ENCODE assay signal across 19 cellular contexts in the genomic region with DNA sequence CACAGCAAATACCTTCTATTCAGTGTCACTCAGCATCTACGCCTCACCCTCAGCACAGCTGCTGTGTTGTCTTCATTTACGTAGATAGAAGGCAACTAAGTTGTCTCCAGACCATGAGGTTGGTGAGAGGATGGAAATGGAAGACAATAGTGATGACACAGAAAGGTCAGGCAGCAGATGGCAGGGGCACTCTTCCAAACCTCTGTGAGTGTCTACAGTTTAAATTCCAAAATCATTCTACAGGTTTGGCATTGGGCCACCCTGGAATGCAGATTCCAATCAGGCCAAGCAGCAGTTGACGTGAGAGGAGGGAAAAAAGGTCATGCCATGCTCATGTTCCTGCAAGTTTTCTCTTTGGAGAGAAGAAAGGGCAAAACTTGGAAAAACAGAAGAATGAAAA.
DNase-seq lines count a peak whose midpoint lies in the region; ATAC-seq and TF ChIP-seq lines count a peak whose summit lies in the region.
"Had no signal": no experiment of that assay in that cellular context is flagged by ENCODE, and none has a peak within 500 bp of the region (broad histone marks: within the 10 kb centered on the region; RNA-seq: fewer than 3 reads in every experiment).

No MANE protein-coding gene starts in this region.

- DNase-seq in NCI-H2171 treated with DMSO at 0.1 percent for 48 hours (lab: John Stamatoyannopoulos, UW): peak; percentile 27
- no peak for DNase-seq in NCI-H2171 (lab: John Stamatoyannopoulos, UW)
- peak; percentile 38 to 67 for DNase-seq in NCI-H446 (lab: John Stamatoyannopoulos, UW)
- peak; percentile 36 to 41 for DNase-seq in cardiac fibroblast (ENCODE audit: low read depth in 2 of 2)
- DNase-seq in inferior parietal cortex (ENCODE audit: extremely low spot score): no peak
- DNase-seq: activated CD4-positive, alpha-beta T cell treated with anti-CD3 and anti-CD28 coated beads, Interleukin-2, amount 10 ng/mL, durations not matched to agents 24 days and 14 days; activated naive CD4-positive, alpha-beta T cell; aorta; CD4-positive, CD25-positive, alpha-beta regulatory T cell; DMS79 treated with DMSO at 0.1 percent for 48 hours; gastrocnemius medialis; KG1; left lung; occipital lobe; right cardiac atrium; stimulated activated naive CD4-positive, alpha-beta T cell treated with Interleukin-2 at 50 U/mL for 16 hours had no signal

- ATAC-seq in GM19324 (IDR thresholded peaks at IDR 0.05; ENCODE audit: low FRiP score, unreplicated experiment) (no peak), GM19397 (IDR thresholded peaks at IDR 0.05; ENCODE audit: unreplicated experiment) (no peak), GM18517 (IDR thresholded peaks at IDR 0.05; ENCODE audit: unreplicated experiment) (no peak)
- ATAC-seq: gastrocnemius medialis, left lung, right cardiac atrium had no signal

- no peak for TF ChIP-seq CTCF in cardiac fibroblast (IDR thresholded peaks at IDR 0.05; ENCODE audit: low read depth, low read length)

- no peak overlapping the region for H3K4me3 ChIP-seq in cardiac fibroblast (replicated peaks in 1 of 2; ENCODE audit: low read depth in 2 of 2, low read length in 2 of 2)
- H3K4me3 ChIP-seq: gastrocnemius medialis, left lung had no signal

Comparison
In these comparisons a context has a peak if more than half of its experiments do, and no peak if none do; other contexts are left out.
1. DNase-seq: peak in NCI-H2171 treated with DMSO at 0.1 percent for 48 hours (single experiment), NCI-H446 (2 of 2) and cardiac fibroblast (2 of 2); none in NCI-H2171 (single experiment) and inferior parietal cortex (single experiment).